ENCODE assay signal across 3 cellular contexts in genomic region chr1:153541641-153542569, GRCh38.
TF ChIP-seq lines count a peak whose summit lies in the region.

No MANE protein-coding gene starts in this region.

TF ChIP-seq in A549, 52 proteins besides CTCF, POLR2A, EP300 and RAD21:
- TF ChIP-seq KDM1A (IDR thresholded peaks at IDR 0.05; ENCODE audit: low read depth): no peak
- TF ChIP-seq CBX8 (IDR thresholded peaks at IDR 0.05): no peak
- TF ChIP-seq RARB (CRISPR knock-in tag; IDR thresholded peaks at IDR 0.05): no peak
- TF ChIP-seq ZSCAN20 (CRISPR knock-in tag; IDR thresholded peaks at IDR 0.05): no peak
- no peak for TF ChIP-seq RFX5 (IDR thresholded peaks at IDR 0.05)

TF ChIP-seq in HEK293, 187 proteins besides CTCF, POLR2A, EP300 and RAD21:
- TF ChIP-seq ZNF692 (tag by site-specific recombination; IDR thresholded peaks at IDR 0.05) (no peak), GLIS1 (tag by site-specific recombination; IDR thresholded peaks at IDR 0.05) (peak; percentile 90), ZNF175 (tag by site-specific recombination; IDR thresholded peaks at IDR 0.05) (no peak), ZNF202 (tag by site-specific recombination; IDR thresholded peaks at IDR 0.05; ENCODE audit: borderline replicate concordance) (no peak), ZNF26 (tag by site-specific recombination; IDR thresholded peaks at IDR 0.05) (no peak), ZNF140 (tag by site-specific recombination; IDR thresholded peaks at IDR 0.05) (no peak), HIC1 (tag by site-specific recombination; IDR thresholded peaks at IDR 0.05) (no peak), ZIC2 (tag by site-specific recombination; IDR thresholded peaks at IDR 0.05) (0 out of 2 replicates have a peak, but pooled peaks have one; percentile 39), GLI2 (tag by site-specific recombination; IDR thresholded peaks at IDR 0.05; ENCODE audit: borderline replicate concordance, low read depth) (no peak), KLF17 (tag by site-specific recombination; IDR thresholded peaks at IDR 0.05) (no peak), KLF1 (tag by site-specific recombination; IDR thresholded peaks at IDR 0.05) (peak; percentile 85), ZNF292 (tag by site-specific recombination; IDR thresholded peaks at IDR 0.05; ENCODE audit: borderline replicate concordance, low read depth) (no peak)

TF ChIP-seq in K562, 482 proteins besides CTCF, POLR2A, EP300 and RAD21:
- TF ChIP-seq ZKSCAN8 (CRISPR knock-in tag; IDR thresholded peaks at IDR 0.05) (no peak), ZFX (CRISPR knock-in tag; IDR thresholded peaks at IDR 0.05) (peak; percentile 31; the same call in 1 of the 2 replicates), NFXL1 (CRISPR knock-in tag; IDR thresholded peaks at IDR 0.05) (no peak), ZNF586 (CRISPR knock-in tag; conservative IDR thresholded peaks at IDR 0.05) (no peak), ZNF589 (CRISPR knock-in tag; IDR thresholded peaks at IDR 0.05; ENCODE audit: low read depth) (no peak), STAT6 (CRISPR knock-in tag; IDR thresholded peaks at IDR 0.05) (no peak), ZBTB7A (IDR thresholded peaks at IDR 0.05; ENCODE audit: borderline replicate concordance, control insufficient read depth, low read depth, low read length) (0 out of 2 replicates have a peak, but pooled peaks have one; percentile 25), ZC3H4 (CRISPR knock-in tag; IDR thresholded peaks at IDR 0.05; ENCODE audit: borderline replicate concordance) (no peak)
